In genomic region chr22:37186228-37186996, GRCh38 we compare ENCODE assay signal across 8 cellular contexts. TPM values are rescaled to one million over a fixed set of nuclear protein-coding genes. Genes with fewer than 3 reads are reported as not detected.
DNase-seq lines count a peak whose midpoint lies in the region; ATAC-seq, FAIRE-seq and TF ChIP-seq lines count a peak whose summit lies in the region.

No MANE protein-coding gene starts in this region.

- FAIRE-seq in GM18507 (lab: Jason Lieb, UNC) = peak; percentile 83

- H3K4me3 ChIP-seq in colonic mucosa (no peak overlapping the region), lower lobe of right lung (peak overlapping the region; percentile 51), aorta (ENCODE audit: low read length in 2 of 2) (no peak overlapping the region)

- H3K4me1 ChIP-seq in colonic mucosa (peaks cover 12% of the 10 kb centered on the region), lower lobe of right lung (peaks cover 56% of the 10 kb centered on the region), aorta (ENCODE audit: control insufficient read depth in 1 of 2, insufficient read depth in 2 of 2, low read length in 2 of 2) (no peaks in the 10 kb centered on the region)

- intact Hi-C loops in colonic mucosa (cut with DNase I) = no loop called here
- intact Hi-C loops in lower lobe of right lung (cut with DNase I) = no loop called here
- intact Hi-C loops in aorta (cut with DNase I) = no loop called here

- no peaks in the 10 kb centered on the region for H3K9me3 ChIP-seq in colonic mucosa
- no peaks in the 10 kb centered on the region for H3K9me3 ChIP-seq in lower lobe of right lung
- no peaks in the 10 kb centered on the region for H3K9me3 ChIP-seq in aorta (ENCODE audit: control insufficient read depth, low read length)

- peak overlapping the region; percentile 86 for H3K27ac ChIP-seq in colonic mucosa
- peak overlapping the region; percentile 87 for H3K27ac ChIP-seq in lower lobe of right lung
- no peak overlapping the region for H3K27ac ChIP-seq in aorta (ENCODE audit: low read depth in 1 of 2, low read length in 2 of 2)

- 79 to 85% methylated on average over 9 of the region's 9 CpGs for WGBS in aorta, 2 donors

- H3K27me3 ChIP-seq in colonic mucosa (no peaks in the 10 kb centered on the region), lower lobe of right lung (ENCODE audit: low read depth) (no peaks in the 10 kb centered on the region), aorta (ENCODE audit: control insufficient read depth in 1 of 2, insufficient read depth in 2 of 2, low read length in 1 of 2) (no peaks in the 10 kb centered on the region)

- TF ChIP-seq CTCF in colonic mucosa (IDR thresholded peaks at IDR 0.05) (no peak), lower lobe of right lung (IDR thresholded peaks at IDR 0.05) (no peak)

- ATAC-seq in SK-N-SH treated with all-trans-retinoic acid at 6 μM for 48 hours (peak; percentile 41), lower lobe of right lung (peak; percentile 18 to 54), aorta (ENCODE audit: low FRiP score) (no peak), HG03039 (IDR thresholded peaks at IDR 0.05; ENCODE audit: unreplicated experiment) (no peak), GM18867 (IDR thresholded peaks at IDR 0.05; ENCODE audit: unreplicated experiment) (no peak)

- no peak overlapping the region for H3K9ac ChIP-seq in colonic mucosa (ENCODE audit: low read depth in 2 of 2, low read length in 2 of 2)

- no peaks in the 10 kb centered on the region for H3K36me3 ChIP-seq in colonic mucosa
- H3K36me3 ChIP-seq in lower lobe of right lung = peaks cover 7% of the 10 kb centered on the region
- no peaks in the 10 kb centered on the region for H3K36me3 ChIP-seq in aorta (ENCODE audit: control insufficient read depth in 1 of 2, insufficient read depth in 2 of 2, low read length in 1 of 2)

- DNase-seq in AML-193 (lab: John Stamatoyannopoulos, UW) (peak; percentile 20 to 31), GM18507 (ENCODE audit: extremely low spot score, insufficient read length, low read depth) (no peak), colonic mucosa (no peak), lower lobe of right lung (peak; percentile 26), aorta (peak; percentile 42 to 51)

TF ChIP-seq in SK-N-SH treated with all-trans-retinoic acid at 6 μM for 48 hours, 23 proteins besides CTCF, POLR2A, EP300 and RAD21:
- no peak for TF ChIP-seq CSDC2 (CRISPR knock-in tag; IDR thresholded peaks at IDR 0.05)
- no peak for TF ChIP-seq CSRNP3 (CRISPR knock-in tag; IDR thresholded peaks at IDR 0.05)
- TF ChIP-seq ZNF70 (CRISPR knock-in tag; IDR thresholded peaks at IDR 0.05) = no peak
- no peak for TF ChIP-seq OSR1 (CRISPR knock-in tag; IDR thresholded peaks at IDR 0.05)
- TF ChIP-seq ISL1 (CRISPR knock-in tag; IDR thresholded peaks at IDR 0.05) = no peak
- TF ChIP-seq ESRRG (CRISPR knock-in tag; IDR thresholded peaks at IDR 0.05) = no peak
- TF ChIP-seq TOX (CRISPR knock-in tag; IDR thresholded peaks at IDR 0.05; ENCODE audit: borderline replicate concordance) = no peak
- no peak for TF ChIP-seq PPARA (CRISPR knock-in tag; IDR thresholded peaks at IDR 0.05; ENCODE audit: borderline replicate concordance)
- TF ChIP-seq ZNF8 (CRISPR knock-in tag; IDR thresholded peaks at IDR 0.05) = no peak
- TF ChIP-seq BACH2 (CRISPR knock-in tag; IDR thresholded peaks at IDR 0.05; ENCODE audit: borderline replicate concordance) = no peak
- TF ChIP-seq SNAI2 (CRISPR knock-in tag; IDR thresholded peaks at IDR 0.05) = no peak
- TF ChIP-seq ZFP30 (CRISPR knock-in tag; IDR thresholded peaks at IDR 0.05) = no peak
- TF ChIP-seq POU6F1 (CRISPR knock-in tag; IDR thresholded peaks at IDR 0.05; ENCODE audit: borderline replicate concordance, low read depth) = no peak
- TF ChIP-seq GLIS3 (CRISPR knock-in tag; IDR thresholded peaks at IDR 0.05) = no peak

RNA-seq across cellular contexts. Expression of gene C1QTNF6, which starts 1.6 kb away (rescaled TPM):
- total RNA-seq in colonic mucosa (10 to 100 TPM in 1 of 2 donors, 1 to 10 TPM in 1; 9.3 to 16.7 TPM), lower lobe of right lung (5.3 TPM), aorta (1 to 10 TPM; 2.4 to 7.0 TPM)
- polyA plus RNA-seq in aorta = 10 to 100 TPM in 1 of 2 donors, 1 to 10 TPM in 1; 3.1 to 11.9 TPM

RNA-seq across cellular contexts. Expression of gene SSTR3, which starts 25.9 kb away (rescaled TPM):
- total RNA-seq in colonic mucosa (under 1 TPM in 1 of 2 donors, not detected in 1; 0.12 TPM), lower lobe of right lung (not detected), aorta (not detected)
- polyA plus RNA-seq in aorta = not detected

RNA-seq across cellular contexts. Expression of gene IL2RB, which starts 36.7 kb away (rescaled TPM):
- 1 to 10 TPM; 2.0 to 2.7 TPM for total RNA-seq in colonic mucosa
- 10.2 TPM for total RNA-seq in lower lobe of right lung
- 1 to 10 TPM; 2.0 to 4.5 TPM for total RNA-seq in aorta
- 1 to 10 TPM in 1 of 2 donors, under 1 TPM in 1; 0.23 to 1.3 TPM for polyA plus RNA-seq in aorta

RNA-seq across cellular contexts. Expression of gene RAC2, which starts 57.7 kb away (rescaled TPM):
- total RNA-seq in colonic mucosa = 10 to 100 TPM; 27.4 to 27.6 TPM
- total RNA-seq in lower lobe of right lung = 111 TPM
- total RNA-seq in aorta = 10 to 100 TPM; 16.8 to 19.8 TPM
- 10 to 100 TPM in 1 of 2 donors, 1 to 10 TPM in 1; 3.6 to 14.5 TPM for polyA plus RNA-seq in aorta

Comparison
In these comparisons a context has a peak if more than half of its experiments do, and no peak if none do; other contexts are left out.
1. DNase-seq: peak in AML-193 (2 of 2), lower lobe of right lung (single experiment) and aorta (2 of 2); none in GM18507 (single experiment) and colonic mucosa (single experiment).
2. ATAC-seq: peak in SK-N-SH treated with all-trans-retinoic acid at 6 μM for 48 hours (single experiment) and lower lobe of right lung (2 of 2); none in aorta (single experiment), HG03039 (single experiment) and GM18867 (single experiment).
3. H3K27ac ChIP-seq: peak in colonic mucosa (single experiment) and lower lobe of right lung (single experiment); none in aorta (0 of 2).